In the genomic region with DNA sequence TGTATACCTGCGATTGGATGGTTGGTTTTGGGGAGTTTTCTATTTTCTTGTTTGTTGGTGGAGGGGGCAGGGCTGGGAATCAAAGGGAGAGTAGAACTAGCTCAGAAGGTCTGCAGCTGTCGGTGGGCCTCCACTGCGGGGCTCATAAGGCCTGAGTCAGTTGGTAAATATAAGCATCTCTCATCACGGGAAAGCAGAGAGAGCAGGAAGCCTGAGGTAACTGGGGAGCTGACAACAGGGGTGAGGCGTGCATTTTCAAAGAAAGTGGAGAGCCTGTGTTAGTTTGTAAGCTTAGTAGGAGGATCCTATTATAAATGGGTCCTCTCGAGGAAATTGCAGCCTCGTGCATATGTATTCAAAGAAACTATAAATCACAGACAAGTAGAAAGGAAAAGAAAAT, we compare ENCODE assay signal across 28 cellular contexts.
"Had no signal": no experiment of that assay in that cellular context is flagged by ENCODE, and none has a peak within 500 bp of the region (broad histone marks: within the 10 kb centered on the region; RNA-seq: fewer than 3 reads in every experiment).

No MANE protein-coding gene starts in this region.

- H3K9me3 Mint-ChIP-seq: endodermal cell, type B pancreatic cell had no signal

- H3K36me3 Mint-ChIP-seq: mesothelial cell of epicardium; naive thymus-derived CD8-positive, alpha-beta T cell; stimulated activated memory B cell treated with anti-CD40 and anti-IgM and Interleukin-4, amounts not matched to agents 10 μg/mL and 1 μg/mL and 100 μg/mL, for 72 hours; type B pancreatic cell had no signal

- H3K79me2 ChIP-seq: hepatocyte, parathyroid adenoma had no signal

- H3K36me3 ChIP-seq: gastroesophageal sphincter, heart left ventricle, neutrophil, right lobe of liver, tibial artery had no signal

- H3K9ac ChIP-seq: parathyroid adenoma had no signal

- ATAC-seq: esophagus mucosa; foreskin keratinocyte; gastroesophageal sphincter; heart left ventricle; left lobe of liver; mucosa of descending colon; naive thymus-derived CD8-positive, alpha-beta T cell; right lobe of liver; stimulated activated memory B cell treated with anti-CD40 and anti-IgM and Interleukin-4, amounts not matched to agents 10 μg/mL and 1 μg/mL and 100 μg/mL, for 72 hours; stimulated activated naive CD8-positive, alpha-beta T cell treated with anti-CD3 and anti-CD28 coated beads, Interleukin-15, Interleukin-2, amounts not matched to agents 100 U/mL and 50 U/mL, for 24 hours had no signal

- H3K27ac Mint-ChIP-seq: endodermal cell; mesothelial cell of epicardium; progenitor cell of endocrine pancreas; stimulated activated memory B cell treated with anti-CD40 and anti-IgM and Interleukin-4, amounts not matched to agents 10 μg/mL and 1 μg/mL and 100 μg/mL, for 72 hours; type B pancreatic cell had no signal

- DNase-seq: dorsolateral prefrontal cortex; effector CD4-positive, alpha-beta T cell; endodermal cell; foreskin keratinocyte; heart left ventricle; kidney; mesenchymal stem cell; mucosa of descending colon; naive thymus-derived CD8-positive, alpha-beta T cell; right lobe of liver; stimulated activated CD4-positive, alpha-beta T cell treated with anti-CD3 and anti-CD28 coated beads, Interleukin-2, amount 100 ng/mL, for 24 hours; stimulated activated CD4-positive, alpha-beta T cell treated with anti-CD3 and anti-CD28 coated beads, Interleukin-4, amount 100 ng/mL, for 24 hours; stimulated activated naive CD8-positive, alpha-beta T cell treated with anti-CD3 and anti-CD28 coated beads, Interleukin-15, Interleukin-2, amounts not matched to agents 100 U/mL and 50 U/mL, for 24 hours; substantia nigra; testis; tibial artery had no signal

- H3K4me1 ChIP-seq: foreskin keratinocyte, gastroesophageal sphincter, heart left ventricle, parathyroid adenoma, right lobe of liver, testis, tibial artery had no signal

- H3K27me3 ChIP-seq: right lobe of liver, testis had no signal

- H3K4me2 ChIP-seq: hepatocyte had no signal

- FAIRE-seq: colon, kidney had no signal

- H3K4me1 Mint-ChIP-seq: mesothelial cell of epicardium; naive thymus-derived CD8-positive, alpha-beta T cell; stimulated activated memory B cell treated with anti-CD40 and anti-IgM and Interleukin-4, amounts not matched to agents 10 μg/mL and 1 μg/mL and 100 μg/mL, for 72 hours had no signal

- H3K9me3 ChIP-seq: gastroesophageal sphincter, heart left ventricle, mucosa of descending colon, neutrophil, right lobe of liver, testis, tibial artery had no signal

- H3K27ac ChIP-seq: dorsolateral prefrontal cortex, epithelial cell of prostate, foreskin keratinocyte, gastroesophageal sphincter, heart left ventricle, hepatocyte, neutrophil, parathyroid adenoma, right lobe of liver, testis, tibial artery had no signal

- H2AFZ ChIP-seq: hepatocyte, parathyroid adenoma had no signal

- H3K4me3 ChIP-seq: dorsolateral prefrontal cortex, gastroesophageal sphincter, heart left ventricle, hepatocyte, mucosa of descending colon, right lobe of liver, testis, tibial artery had no signal

- H3K4me3 Mint-ChIP-seq: endodermal cell; mesothelial cell of epicardium; naive thymus-derived CD8-positive, alpha-beta T cell; stimulated activated memory B cell treated with anti-CD40 and anti-IgM and Interleukin-4, amounts not matched to agents 10 μg/mL and 1 μg/mL and 100 μg/mL, for 72 hours; type B pancreatic cell had no signal
